Comparison of ENCODE assay signal across 1 cellular context in the genomic region with DNA sequence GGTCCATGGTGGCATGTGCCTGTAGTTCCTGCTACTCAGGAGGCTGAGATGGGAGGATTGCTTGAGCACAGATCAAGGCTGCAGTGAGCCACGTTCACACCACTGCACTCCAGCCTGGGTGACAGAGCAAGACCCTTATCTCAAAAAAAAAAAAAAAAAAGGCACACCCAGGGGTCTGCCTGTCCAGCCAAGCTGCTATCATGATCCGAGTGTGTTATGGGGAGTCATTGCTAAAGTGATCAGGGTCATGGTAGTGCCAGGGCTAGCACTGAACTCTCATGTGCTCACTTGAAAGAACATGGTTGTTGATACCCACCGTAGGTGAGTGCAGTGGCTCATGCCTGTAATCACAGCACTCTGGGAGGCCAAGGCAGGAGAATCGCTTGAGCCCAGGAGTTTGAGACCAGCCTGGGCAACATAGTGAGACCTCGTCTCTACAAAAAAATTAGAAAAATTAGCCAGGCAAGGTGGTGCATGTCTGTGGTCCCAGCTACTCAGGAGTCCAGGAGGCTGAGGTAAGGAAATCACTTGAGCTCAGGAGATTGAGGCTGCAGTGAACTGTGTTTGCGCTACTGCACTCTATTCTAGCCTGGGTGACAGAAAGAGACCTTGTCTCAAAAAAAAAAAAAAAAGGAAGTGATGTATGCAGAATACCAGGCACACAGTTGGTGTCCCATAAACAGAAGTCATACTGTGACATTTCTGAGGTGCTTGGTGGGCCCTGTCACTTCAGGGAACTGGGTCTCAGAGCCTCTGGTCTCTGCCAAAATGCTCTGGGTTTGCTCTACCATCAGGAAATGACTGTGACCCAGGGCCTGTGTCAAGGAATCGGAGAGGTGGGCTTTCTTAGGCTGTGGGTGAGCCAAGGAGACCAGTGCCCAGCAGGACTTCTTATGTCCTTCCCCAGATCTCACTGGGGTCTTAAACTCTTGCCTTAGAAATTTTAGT.
TF ChIP-seq lines count a peak whose summit lies in the region.

No MANE protein-coding gene starts in this region.

TF ChIP-seq in HepG2, 621 proteins besides CTCF, POLR2A, EP300 and RAD21 (continued from another document and continues in another):
- TF ChIP-seq, protein P1, sequence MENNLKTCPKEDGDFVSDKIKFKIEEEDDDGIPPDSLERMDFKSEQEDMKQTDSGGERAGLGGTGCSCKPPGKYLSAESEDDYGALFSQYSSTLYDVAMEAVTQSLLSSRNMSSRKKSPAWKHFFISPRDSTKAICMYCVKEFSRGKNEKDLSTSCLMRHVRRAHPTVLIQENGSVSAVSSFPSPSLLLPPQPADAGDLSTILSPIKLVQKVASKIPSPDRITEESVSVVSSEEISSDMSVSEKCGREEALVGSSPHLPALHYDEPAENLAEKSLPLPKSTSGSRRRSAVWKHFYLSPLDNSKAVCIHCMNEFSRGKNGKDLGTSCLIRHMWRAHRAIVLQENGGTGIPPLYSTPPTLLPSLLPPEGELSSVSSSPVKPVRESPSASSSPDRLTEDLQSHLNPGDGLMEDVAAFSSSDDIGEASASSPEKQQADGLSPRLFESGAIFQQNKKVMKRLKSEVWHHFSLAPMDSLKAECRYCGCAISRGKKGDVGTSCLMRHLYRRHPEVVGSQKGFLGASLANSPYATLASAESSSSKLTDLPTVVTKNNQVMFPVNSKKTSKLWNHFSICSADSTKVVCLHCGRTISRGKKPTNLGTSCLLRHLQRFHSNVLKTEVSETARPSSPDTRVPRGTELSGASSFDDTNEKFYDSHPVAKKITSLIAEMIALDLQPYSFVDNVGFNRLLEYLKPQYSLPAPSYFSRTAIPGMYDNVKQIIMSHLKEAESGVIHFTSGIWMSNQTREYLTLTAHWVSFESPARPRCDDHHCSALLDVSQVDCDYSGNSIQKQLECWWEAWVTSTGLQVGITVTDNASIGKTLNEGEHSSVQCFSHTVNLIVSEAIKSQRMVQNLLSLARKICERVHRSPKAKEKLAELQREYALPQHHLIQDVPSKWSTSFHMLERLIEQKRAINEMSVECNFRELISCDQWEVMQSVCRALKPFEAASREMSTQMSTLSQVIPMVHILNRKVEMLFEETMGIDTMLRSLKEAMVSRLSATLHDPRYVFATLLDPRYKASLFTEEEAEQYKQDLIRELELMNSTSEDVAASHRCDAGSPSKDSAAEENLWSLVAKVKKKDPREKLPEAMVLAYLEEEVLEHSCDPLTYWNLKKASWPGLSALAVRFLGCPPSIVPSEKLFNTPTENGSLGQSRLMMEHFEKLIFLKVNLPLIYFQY (CRISPR knock-in tag; IDR thresholded peaks at IDR 0.05; ENCODE audit: borderline replicate concordance): no peak
- TF ChIP-seq CENPX (CRISPR knock-in tag; IDR thresholded peaks at IDR 0.05) (no peak), ETV5 (CRISPR knock-in tag; IDR thresholded peaks at IDR 0.05; ENCODE audit: borderline replicate concordance) (no peak), ZNF615 (CRISPR knock-in tag; IDR thresholded peaks at IDR 0.05; ENCODE audit: borderline replicate concordance) (no peak), HNRNPL (IDR thresholded peaks at IDR 0.05; ENCODE audit: low read depth, low read length) (no peak), ZNF720 (CRISPR knock-in tag; IDR thresholded peaks at IDR 0.05) (0 out of 2 replicates have a peak, but pooled peaks have one; percentile 21), PAWR (CRISPR knock-in tag; IDR thresholded peaks at IDR 0.05; ENCODE audit: borderline replicate concordance) (0 out of 2 replicates have a peak, but pooled peaks have one; percentile 30), ZNF550 (CRISPR knock-in tag; IDR thresholded peaks at IDR 0.05; ENCODE audit: borderline replicate concordance) (peak; percentile 94), ZFP36L2 (CRISPR knock-in tag; IDR thresholded peaks at IDR 0.05) (no peak), SPEN (CRISPR knock-in tag; IDR thresholded peaks at IDR 0.05; ENCODE audit: low read depth) (no peak), KAT2B (IDR thresholded peaks at IDR 0.05; ENCODE audit: borderline replicate concordance, low read depth, low read length) (no peak), ZBTB20 (CRISPR knock-in tag; IDR thresholded peaks at IDR 0.05; ENCODE audit: borderline replicate concordance, low read depth) (no peak; the same call in 1 of the 2 replicates), RXRA (CRISPR knock-in tag; IDR thresholded peaks at IDR 0.05) (no peak; the same call in 1 of the 2 replicates)
- TF ChIP-seq, protein P2, sequence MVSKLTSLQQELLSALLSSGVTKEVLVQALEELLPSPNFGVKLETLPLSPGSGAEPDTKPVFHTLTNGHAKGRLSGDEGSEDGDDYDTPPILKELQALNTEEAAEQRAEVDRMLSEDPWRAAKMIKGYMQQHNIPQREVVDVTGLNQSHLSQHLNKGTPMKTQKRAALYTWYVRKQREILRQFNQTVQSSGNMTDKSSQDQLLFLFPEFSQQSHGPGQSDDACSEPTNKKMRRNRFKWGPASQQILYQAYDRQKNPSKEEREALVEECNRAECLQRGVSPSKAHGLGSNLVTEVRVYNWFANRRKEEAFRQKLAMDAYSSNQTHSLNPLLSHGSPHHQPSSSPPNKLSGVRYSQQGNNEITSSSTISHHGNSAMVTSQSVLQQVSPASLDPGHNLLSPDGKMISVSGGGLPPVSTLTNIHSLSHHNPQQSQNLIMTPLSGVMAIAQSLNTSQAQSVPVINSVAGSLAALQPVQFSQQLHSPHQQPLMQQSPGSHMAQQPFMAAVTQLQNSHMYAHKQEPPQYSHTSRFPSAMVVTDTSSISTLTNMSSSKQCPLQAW (CRISPR knock-in tag; IDR thresholded peaks at IDR 0.05): no peak
- TF ChIP-seq, protein P3, sequence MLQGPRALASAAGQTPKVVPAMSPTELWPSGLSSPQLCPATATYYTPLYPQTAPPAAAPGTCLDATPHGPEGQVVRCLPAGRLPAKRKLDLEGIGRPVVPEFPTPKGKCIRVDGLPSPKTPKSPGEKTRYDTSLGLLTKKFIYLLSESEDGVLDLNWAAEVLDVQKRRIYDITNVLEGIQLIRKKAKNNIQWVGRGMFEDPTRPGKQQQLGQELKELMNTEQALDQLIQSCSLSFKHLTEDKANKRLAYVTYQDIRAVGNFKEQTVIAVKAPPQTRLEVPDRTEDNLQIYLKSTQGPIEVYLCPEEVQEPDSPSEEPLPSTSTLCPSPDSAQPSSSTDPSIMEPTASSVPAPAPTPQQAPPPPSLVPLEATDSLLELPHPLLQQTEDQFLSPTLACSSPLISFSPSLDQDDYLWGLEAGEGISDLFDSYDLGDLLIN (CRISPR knock-in tag; IDR thresholded peaks at IDR 0.05; ENCODE audit: borderline replicate concordance): 0 out of 2 replicates have a peak, but pooled peaks have one; percentile 17
- TF ChIP-seq, protein P4, sequence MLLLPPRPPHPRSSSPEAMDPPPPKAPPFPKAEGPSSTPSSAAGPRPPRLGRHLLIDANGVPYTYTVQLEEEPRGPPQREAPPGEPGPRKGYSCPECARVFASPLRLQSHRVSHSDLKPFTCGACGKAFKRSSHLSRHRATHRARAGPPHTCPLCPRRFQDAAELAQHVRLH (CRISPR knock-in tag; IDR thresholded peaks at IDR 0.05; ENCODE audit: borderline replicate concordance, low read depth): no peak; the same call in 1 of the 2 replicates
- TF ChIP-seq, protein P5, sequence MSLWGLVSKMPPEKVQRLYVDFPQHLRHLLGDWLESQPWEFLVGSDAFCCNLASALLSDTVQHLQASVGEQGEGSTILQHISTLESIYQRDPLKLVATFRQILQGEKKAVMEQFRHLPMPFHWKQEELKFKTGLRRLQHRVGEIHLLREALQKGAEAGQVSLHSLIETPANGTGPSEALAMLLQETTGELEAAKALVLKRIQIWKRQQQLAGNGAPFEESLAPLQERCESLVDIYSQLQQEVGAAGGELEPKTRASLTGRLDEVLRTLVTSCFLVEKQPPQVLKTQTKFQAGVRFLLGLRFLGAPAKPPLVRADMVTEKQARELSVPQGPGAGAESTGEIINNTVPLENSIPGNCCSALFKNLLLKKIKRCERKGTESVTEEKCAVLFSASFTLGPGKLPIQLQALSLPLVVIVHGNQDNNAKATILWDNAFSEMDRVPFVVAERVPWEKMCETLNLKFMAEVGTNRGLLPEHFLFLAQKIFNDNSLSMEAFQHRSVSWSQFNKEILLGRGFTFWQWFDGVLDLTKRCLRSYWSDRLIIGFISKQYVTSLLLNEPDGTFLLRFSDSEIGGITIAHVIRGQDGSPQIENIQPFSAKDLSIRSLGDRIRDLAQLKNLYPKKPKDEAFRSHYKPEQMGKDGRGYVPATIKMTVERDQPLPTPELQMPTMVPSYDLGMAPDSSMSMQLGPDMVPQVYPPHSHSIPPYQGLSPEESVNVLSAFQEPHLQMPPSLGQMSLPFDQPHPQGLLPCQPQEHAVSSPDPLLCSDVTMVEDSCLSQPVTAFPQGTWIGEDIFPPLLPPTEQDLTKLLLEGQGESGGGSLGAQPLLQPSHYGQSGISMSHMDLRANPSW (CRISPR knock-in tag; IDR thresholded peaks at IDR 0.05; ENCODE audit: borderline replicate concordance): no peak; the same call in 1 of the 2 replicates
- TF ChIP-seq, protein P6, sequence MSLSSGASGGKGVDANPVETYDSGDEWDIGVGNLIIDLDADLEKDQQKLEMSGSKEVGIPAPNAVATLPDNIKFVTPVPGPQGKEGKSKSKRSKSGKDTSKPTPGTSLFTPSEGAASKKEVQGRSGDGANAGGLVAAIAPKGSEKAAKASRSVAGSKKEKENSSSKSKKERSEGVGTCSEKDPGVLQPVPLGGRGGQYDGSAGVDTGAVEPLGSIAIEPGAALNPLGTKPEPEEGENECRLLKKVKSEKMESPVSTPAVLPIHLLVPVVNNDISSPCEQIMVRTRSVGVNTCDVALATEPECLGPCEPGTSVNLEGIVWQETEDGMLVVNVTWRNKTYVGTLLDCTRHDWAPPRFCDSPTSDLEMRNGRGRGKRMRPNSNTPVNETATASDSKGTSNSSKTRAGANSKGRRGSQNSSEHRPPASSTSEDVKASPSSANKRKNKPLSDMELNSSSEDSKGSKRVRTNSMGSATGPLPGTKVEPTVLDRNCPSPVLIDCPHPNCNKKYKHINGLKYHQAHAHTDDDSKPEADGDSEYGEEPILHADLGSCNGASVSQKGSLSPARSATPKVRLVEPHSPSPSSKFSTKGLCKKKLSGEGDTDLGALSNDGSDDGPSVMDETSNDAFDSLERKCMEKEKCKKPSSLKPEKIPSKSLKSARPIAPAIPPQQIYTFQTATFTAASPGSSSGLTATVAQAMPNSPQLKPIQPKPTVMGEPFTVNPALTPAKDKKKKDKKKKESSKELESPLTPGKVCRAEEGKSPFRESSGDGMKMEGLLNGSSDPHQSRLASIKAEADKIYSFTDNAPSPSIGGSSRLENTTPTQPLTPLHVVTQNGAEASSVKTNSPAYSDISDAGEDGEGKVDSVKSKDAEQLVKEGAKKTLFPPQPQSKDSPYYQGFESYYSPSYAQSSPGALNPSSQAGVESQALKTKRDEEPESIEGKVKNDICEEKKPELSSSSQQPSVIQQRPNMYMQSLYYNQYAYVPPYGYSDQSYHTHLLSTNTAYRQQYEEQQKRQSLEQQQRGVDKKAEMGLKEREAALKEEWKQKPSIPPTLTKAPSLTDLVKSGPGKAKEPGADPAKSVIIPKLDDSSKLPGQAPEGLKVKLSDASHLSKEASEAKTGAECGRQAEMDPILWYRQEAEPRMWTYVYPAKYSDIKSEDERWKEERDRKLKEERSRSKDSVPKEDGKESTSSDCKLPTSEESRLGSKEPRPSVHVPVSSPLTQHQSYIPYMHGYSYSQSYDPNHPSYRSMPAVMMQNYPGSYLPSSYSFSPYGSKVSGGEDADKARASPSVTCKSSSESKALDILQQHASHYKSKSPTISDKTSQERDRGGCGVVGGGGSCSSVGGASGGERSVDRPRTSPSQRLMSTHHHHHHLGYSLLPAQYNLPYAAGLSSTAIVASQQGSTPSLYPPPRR (CRISPR knock-in tag; IDR thresholded peaks at IDR 0.05; ENCODE audit: borderline replicate concordance): no peak; the same call in none of the 2 replicates
- TF ChIP-seq, protein P7, sequence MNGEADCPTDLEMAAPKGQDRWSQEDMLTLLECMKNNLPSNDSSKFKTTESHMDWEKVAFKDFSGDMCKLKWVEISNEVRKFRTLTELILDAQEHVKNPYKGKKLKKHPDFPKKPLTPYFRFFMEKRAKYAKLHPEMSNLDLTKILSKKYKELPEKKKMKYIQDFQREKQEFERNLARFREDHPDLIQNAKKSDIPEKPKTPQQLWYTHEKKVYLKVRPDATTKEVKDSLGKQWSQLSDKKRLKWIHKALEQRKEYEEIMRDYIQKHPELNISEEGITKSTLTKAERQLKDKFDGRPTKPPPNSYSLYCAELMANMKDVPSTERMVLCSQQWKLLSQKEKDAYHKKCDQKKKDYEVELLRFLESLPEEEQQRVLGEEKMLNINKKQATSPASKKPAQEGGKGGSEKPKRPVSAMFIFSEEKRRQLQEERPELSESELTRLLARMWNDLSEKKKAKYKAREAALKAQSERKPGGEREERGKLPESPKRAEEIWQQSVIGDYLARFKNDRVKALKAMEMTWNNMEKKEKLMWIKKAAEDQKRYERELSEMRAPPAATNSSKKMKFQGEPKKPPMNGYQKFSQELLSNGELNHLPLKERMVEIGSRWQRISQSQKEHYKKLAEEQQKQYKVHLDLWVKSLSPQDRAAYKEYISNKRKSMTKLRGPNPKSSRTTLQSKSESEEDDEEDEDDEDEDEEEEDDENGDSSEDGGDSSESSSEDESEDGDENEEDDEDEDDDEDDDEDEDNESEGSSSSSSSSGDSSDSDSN (CRISPR knock-in tag; IDR thresholded peaks at IDR 0.05): peak; percentile 66; the same call in 1 of the 2 replicates
- TF ChIP-seq, protein P8, sequence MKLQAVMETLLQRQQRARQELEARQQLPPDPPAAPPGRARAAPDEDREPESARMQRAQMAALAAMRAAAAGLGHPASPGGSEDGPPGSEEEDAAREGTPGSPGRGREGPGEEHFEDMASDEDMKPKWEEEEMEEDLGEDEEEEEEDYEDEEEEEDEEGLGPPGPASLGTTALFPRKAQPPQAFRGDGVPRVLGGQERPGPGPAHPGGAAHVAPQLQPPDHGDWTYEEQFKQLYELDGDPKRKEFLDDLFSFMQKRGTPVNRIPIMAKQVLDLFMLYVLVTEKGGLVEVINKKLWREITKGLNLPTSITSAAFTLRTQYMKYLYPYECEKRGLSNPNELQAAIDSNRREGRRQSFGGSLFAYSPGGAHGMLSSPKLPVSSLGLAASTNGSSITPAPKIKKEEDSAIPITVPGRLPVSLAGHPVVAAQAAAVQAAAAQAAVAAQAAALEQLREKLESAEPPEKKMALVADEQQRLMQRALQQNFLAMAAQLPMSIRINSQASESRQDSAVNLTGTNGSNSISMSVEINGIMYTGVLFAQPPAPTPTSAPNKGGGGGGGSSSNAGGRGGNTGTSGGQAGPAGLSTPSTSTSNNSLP (IDR thresholded peaks at IDR 0.05; ENCODE audit: low read depth, low read length): no peak
- TF ChIP-seq, protein P9, sequence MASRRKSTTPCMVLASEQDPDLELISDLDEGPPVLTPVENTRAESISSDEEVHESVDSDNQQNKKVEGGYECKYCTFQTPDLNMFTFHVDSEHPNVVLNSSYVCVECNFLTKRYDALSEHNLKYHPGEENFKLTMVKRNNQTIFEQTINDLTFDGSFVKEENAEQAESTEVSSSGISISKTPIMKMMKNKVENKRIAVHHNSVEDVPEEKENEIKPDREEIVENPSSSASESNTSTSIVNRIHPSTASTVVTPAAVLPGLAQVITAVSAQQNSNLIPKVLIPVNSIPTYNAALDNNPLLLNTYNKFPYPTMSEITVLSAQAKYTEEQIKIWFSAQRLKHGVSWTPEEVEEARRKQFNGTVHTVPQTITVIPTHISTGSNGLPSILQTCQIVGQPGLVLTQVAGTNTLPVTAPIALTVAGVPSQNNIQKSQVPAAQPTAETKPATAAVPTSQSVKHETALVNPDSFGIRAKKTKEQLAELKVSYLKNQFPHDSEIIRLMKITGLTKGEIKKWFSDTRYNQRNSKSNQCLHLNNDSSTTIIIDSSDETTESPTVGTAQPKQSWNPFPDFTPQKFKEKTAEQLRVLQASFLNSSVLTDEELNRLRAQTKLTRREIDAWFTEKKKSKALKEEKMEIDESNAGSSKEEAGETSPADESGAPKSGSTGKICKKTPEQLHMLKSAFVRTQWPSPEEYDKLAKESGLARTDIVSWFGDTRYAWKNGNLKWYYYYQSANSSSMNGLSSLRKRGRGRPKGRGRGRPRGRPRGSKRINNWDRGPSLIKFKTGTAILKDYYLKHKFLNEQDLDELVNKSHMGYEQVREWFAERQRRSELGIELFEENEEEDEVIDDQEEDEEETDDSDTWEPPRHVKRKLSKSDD (CRISPR knock-in tag; IDR thresholded peaks at IDR 0.05; ENCODE audit: low read depth): no peak; the same call in 1 of the 2 replicates
